Comparison of ENCODE assay signal across 8 cellular contexts in the genomic region with DNA sequence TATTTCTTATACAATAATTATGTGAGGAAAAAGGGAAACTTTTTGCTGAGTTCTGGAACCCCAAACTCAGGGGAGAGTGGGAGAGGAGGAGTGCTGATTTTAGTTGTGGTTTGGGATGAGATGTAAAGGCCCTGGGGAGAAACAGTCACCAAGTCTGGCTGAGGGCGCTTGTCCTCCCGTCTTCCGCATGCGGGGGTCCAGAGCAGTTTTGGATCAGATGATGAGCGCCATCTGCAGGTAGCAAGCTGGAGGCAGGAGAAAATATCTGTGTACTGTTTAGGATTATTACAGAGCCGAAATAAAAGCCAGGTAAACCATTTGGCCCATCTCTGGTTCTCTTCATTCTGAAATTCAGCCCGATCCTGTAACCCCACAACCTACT. TPM values are rescaled to one million over a fixed set of nuclear protein-coding genes. Genes with fewer than 3 reads are reported as not detected.
A peak's percentile ranks its signal among the peaks of the same experiment; 100 is the strongest.
DNase-seq lines count a peak whose midpoint lies in the region; ATAC-seq and TF ChIP-seq lines count a peak whose summit lies in the region.

No MANE protein-coding gene starts in this region.

- peaks cover 11% of the 10 kb centered on the region for H3F3A ChIP-seq in neural progenitor cell (ENCODE audit: low read depth)

- no peak for TF ChIP-seq EP300 in stomach (IDR thresholded peaks at IDR 0.05)

- peak; percentile 48 for ATAC-seq in GM19395 (IDR thresholded peaks at IDR 0.05; ENCODE audit: unreplicated experiment)
- peak; percentile 64 for ATAC-seq in activated T-helper 17 cell treated with anti-CD3 and anti-CD28 coated beads, Interleukin-2, amount 50 U/mL, for 72 hours (replicated peaks)

- no peaks in the 10 kb centered on the region for H3K27me3 Mint-ChIP-seq in activated T-helper 17 cell treated with anti-CD3 and anti-CD28 coated beads, Interleukin-2, amount 50 U/mL, for 72 hours
- peaks cover 15% of the 10 kb centered on the region for H3K27me3 Mint-ChIP-seq in neural progenitor cell (ENCODE audit: insufficient read depth, low read depth)

- H3K4me2 ChIP-seq in neural progenitor cell: peak overlapping the region; percentile 34

- H3K36me3 ChIP-seq in neural progenitor cell (no peaks in the 10 kb centered on the region), stomach (no peaks in the 10 kb centered on the region)

- H3K9me3 Mint-ChIP-seq in activated T-helper 17 cell treated with anti-CD3 and anti-CD28 coated beads, Interleukin-2, amount 50 U/mL, for 72 hours: no peaks in the 10 kb centered on the region
- H3K9me3 Mint-ChIP-seq in neural progenitor cell: peaks cover 3% of the 10 kb centered on the region

- WGBS in stomach, 5 donors: 0 to 2% (median 1%) methylated on average over 7 of the region's 7 CpGs

- H3K9me3 ChIP-seq in neural progenitor cell (ENCODE audit: low read depth) (no peaks in the 10 kb centered on the region), stomach (no peaks in the 10 kb centered on the region)

- peak; percentile 87 for DNase-seq in Ammon's horn (ENCODE audit: low spot score)
- peak; percentile 71 for DNase-seq in LHCN-M2 (ENCODE audit: low read depth)
- DNase-seq in RKO (ENCODE audit: low spot score): peak; percentile 86
- DNase-seq in fibroblast of villous mesenchyme (ENCODE audit: low read depth): peak; percentile 82
- peak; percentile 81 for DNase-seq in neural progenitor cell (ENCODE audit: low spot score)
- peak; percentile 84 for DNase-seq in stomach

- H3K9ac ChIP-seq in neural progenitor cell: no peak overlapping the region

- H3K4me3 ChIP-seq in fibroblast of villous mesenchyme (ENCODE audit: low read depth, low read length) (peak overlapping the region; percentile 39), neural progenitor cell (peak overlapping the region; percentile 10), stomach (peak overlapping the region; percentile 82 to 94 (median 90))

- H4K20me1 ChIP-seq in neural progenitor cell (ENCODE audit: low read depth): no peaks in the 10 kb centered on the region

- H3K27ac ChIP-seq in neural progenitor cell: no peak overlapping the region
- peak overlapping the region; percentile 92 to 98 (median 96) for H3K27ac ChIP-seq in stomach

- peak; percentile 71 for TF ChIP-seq CTCF in fibroblast of villous mesenchyme (IDR thresholded peaks at IDR 0.05; ENCODE audit: insufficient read depth, low read depth, low read length)
- peak; percentile 84 for TF ChIP-seq CTCF in neural progenitor cell (IDR thresholded peaks at IDR 0.05)
- peak in 5 of 7 experiments; percentile 70 to 85 (median 75) for TF ChIP-seq CTCF in stomach (IDR thresholded peaks at IDR 0.05)

- H2AFZ ChIP-seq in neural progenitor cell (replicated peaks): peak overlapping the region; percentile 46

- H3K79me2 ChIP-seq in neural progenitor cell (ENCODE audit: low read depth): no peaks in the 10 kb centered on the region

- peak overlapping the region; percentile 96 for H3K4me3 Mint-ChIP-seq in activated T-helper 17 cell treated with anti-CD3 and anti-CD28 coated beads, Interleukin-2, amount 50 U/mL, for 72 hours
- peak overlapping the region; percentile 84 for H3K4me3 Mint-ChIP-seq in neural progenitor cell

- H3K4me1 ChIP-seq in neural progenitor cell (no peaks in the 10 kb centered on the region), stomach (peaks cover 24 to 43% (median 34%) of the 10 kb centered on the region in 4 donors)

- H3K27ac Mint-ChIP-seq in activated T-helper 17 cell treated with anti-CD3 and anti-CD28 coated beads, Interleukin-2, amount 50 U/mL, for 72 hours: peak overlapping the region; percentile 97
- H3K27ac Mint-ChIP-seq in neural progenitor cell: no peak overlapping the region

- no peak for TF ChIP-seq POLR2A in stomach (IDR thresholded peaks at IDR 0.05)

- intact Hi-C loops in stomach (cut with DNase I; ENCODE audit: low total_unique reads): loop anchor here (5.0 kb wide), 1 partner anchor 117 kb away; the partner anchor contains the start of genes DTX3L and PARP9

- H3K36me3 Mint-ChIP-seq in activated T-helper 17 cell treated with anti-CD3 and anti-CD28 coated beads, Interleukin-2, amount 50 U/mL, for 72 hours (ENCODE audit: low read depth): peaks cover 22% of the 10 kb centered on the region
- H3K36me3 Mint-ChIP-seq in neural progenitor cell: no peaks in the 10 kb centered on the region

- H3K4me1 Mint-ChIP-seq in activated T-helper 17 cell treated with anti-CD3 and anti-CD28 coated beads, Interleukin-2, amount 50 U/mL, for 72 hours: peaks cover 38% of the 10 kb centered on the region
- H3K4me1 Mint-ChIP-seq in neural progenitor cell: peaks cover 22% of the 10 kb centered on the region

- H3K27me3 ChIP-seq in neural progenitor cell (peaks cover 32% of the 10 kb centered on the region), stomach (no peaks in the 10 kb centered on the region)

RNA-seq across cellular contexts. Expression of gene PARP14, which starts 1.6 kb away (rescaled TPM):
- total RNA-seq in LHCN-M2 (2014; rRNA removed) (3.7 and 10.9 TPM in 2 replicates), fibroblast of villous mesenchyme (60.9 and 91.1 TPM in 2 replicates), neural progenitor cell (ENCODE audit: low replicate concordance) (2.6 and 6.1 TPM in 2 replicates), stomach (10 to 100 TPM; 16.8 to 49.7 (median 34.4) TPM)
- polyA plus RNA-seq in LHCN-M2 (2012): 1.6 TPM
- 10 to 100 TPM; 51.5 to 55.9 TPM for total RNA-seq in activated T-helper 17 cell treated with anti-CD3 and anti-CD28 coated beads, Interleukin-2, amount 50 U/mL, for 72 hours
- polyA plus RNA-seq in stomach: 10 to 100 TPM in 1 of 3 donors, 1 to 10 TPM in 2; 5.0 to 11.0 (median 5.9) TPM

Comparison
In these comparisons a context has a peak if more than half of its experiments do, and no peak if none do; other contexts are left out.
1. H3K4me3 ChIP-seq: peak in every context shown above with its lines; median percentile 90 in stomach; 39 in fibroblast of villous mesenchyme; 10 in neural progenitor cell.